ENCODE assay signal across 17 cellular contexts in genomic region chr1:5650283-5651026, GRCh38.
"Had no signal": no experiment of that assay in that cellular context is flagged by ENCODE, and none has a peak within 500 bp of the region (broad histone marks: within the 10 kb centered on the region; RNA-seq: fewer than 3 reads in every experiment).

No MANE protein-coding gene starts in this region.

- H3K4me3 ChIP-seq: skin epidermis, tibial nerve had no signal

- H3K27me3 ChIP-seq: brain microvascular endothelial cell had no signal

- ATAC-seq: effector memory CD8-positive, alpha-beta T cell; naive thymus-derived CD8-positive, alpha-beta T cell; SK-N-SH treated with all-trans-retinoic acid at 6 μM for 48 hours had no signal

- H3K4me3 Mint-ChIP-seq: activated T-helper 1 cell treated with anti-CD3 and anti-CD28 coated beads, Interleukin-12 subunit alpha, Interleukin-12 subunit beta, Interleukin-2, Interleukin-4 antibody, amounts not matched to agents 30 ng/mL and 10 ng/mL and 1 ng/mL, durations not matched to agents 14 hours and 24 hours and 36 hours; effector memory CD8-positive, alpha-beta T cell; naive thymus-derived CD8-positive, alpha-beta T cell had no signal

- H3K27ac ChIP-seq: brain microvascular endothelial cell, skin epidermis, tibial nerve had no signal

- H3K27ac Mint-ChIP-seq: activated T-helper 1 cell treated with anti-CD3 and anti-CD28 coated beads, Interleukin-12 subunit alpha, Interleukin-12 subunit beta, Interleukin-2, Interleukin-4 antibody, amounts not matched to agents 30 ng/mL and 10 ng/mL and 1 ng/mL, durations not matched to agents 14 hours and 24 hours and 36 hours; effector memory CD8-positive, alpha-beta T cell had no signal

- H3K36me3 ChIP-seq: brain microvascular endothelial cell, tibial nerve had no signal

- DNase-seq: activated CD4-positive, alpha-beta T cell treated with anti-CD3 and anti-CD28 coated beads for 1 hour; activated CD4-positive, alpha-beta T cell treated with anti-CD3 and anti-CD28 coated beads, Interleukin-2, amount 50 U/mL, for 48 hours; activated naive CD4-positive, alpha-beta T cell; anterior cingulate cortex; brain microvascular endothelial cell; cortex of kidney; effector memory CD8-positive, alpha-beta T cell; foreskin melanocyte; naive thymus-derived CD8-positive, alpha-beta T cell; stimulated activated CD4-positive, alpha-beta T cell treated with anti-CD3 and anti-CD28 coated beads, Interleukin-4, amount 100 ng/mL, for 24 hours; stimulated activated naive CD4-positive, alpha-beta T cell; T-helper 1 cell; T1000 had no signal

- H3K4me1 ChIP-seq: tibial nerve had no signal
